ENCODE assay signal across 31 cellular contexts in genomic region chr9:21967707-21968106, GRCh38. TPM values are rescaled to one million over a fixed set of nuclear protein-coding genes. Genes with fewer than 3 reads are reported as not detected.
DNase-seq lines count a peak whose midpoint lies in the region; ATAC-seq, FAIRE-seq and TF ChIP-seq lines count a peak whose summit lies in the region.
"Had no signal": no experiment of that assay in that cellular context is flagged by ENCODE, and none has a peak within 500 bp of the region (broad histone marks: within the 10 kb centered on the region; RNA-seq: fewer than 3 reads in every experiment).

No MANE protein-coding gene starts in this region.

- no peak for ATAC-seq in GM23338
- ATAC-seq in naive B cell (ENCODE audit: low read depth in 2 of 2), result no peak
- no peak for ATAC-seq in HG02678 (IDR thresholded peaks at IDR 0.05; ENCODE audit: unreplicated experiment)
- no peak for ATAC-seq in GM18520 (IDR thresholded peaks at IDR 0.05; ENCODE audit: unreplicated experiment)
- ATAC-seq in T-cell (replicated peaks in 1 of 4), result no peak
- ATAC-seq: left ventricle myocardium superior, upper lobe of right lung had no signal

- no peaks in the 10 kb centered on the region for H3K36me3 ChIP-seq in CD4-positive, alpha-beta memory T cell (ENCODE audit: insufficient read depth, low read length)
- H3K36me3 ChIP-seq in GM23338 (ENCODE audit: insufficient read depth) (no peaks in the 10 kb centered on the region; the same call in 1 of the 2 replicates), astrocyte (ENCODE audit: insufficient read depth, low read length) (peaks cover 11% of the 10 kb centered on the region)
- H3K36me3 ChIP-seq: ascending aorta, upper lobe of right lung had no signal

- H3K36me3 Mint-ChIP-seq in CD4-positive, alpha-beta memory T cell, result peaks cover 10 to 11% of the 10 kb centered on the region in 2 donors
- H3K36me3 Mint-ChIP-seq in GM23338 (ENCODE audit: low read depth) (no peaks in the 10 kb centered on the region; the same call in 2 of the 3 replicates), astrocyte (ENCODE audit: low read depth, unreplicated experiment) (peaks cover 27% of the 10 kb centered on the region), naive B cell (peaks cover 18 to 39% of the 10 kb centered on the region in 2 donors), T-cell (peaks cover 11% of the 10 kb centered on the region)

- H3K4me3 ChIP-seq in CD4-positive, alpha-beta memory T cell (ENCODE audit: low read length in 2 of 2), result no peak overlapping the region
- no peak overlapping the region for H3K4me3 ChIP-seq in GM23338
- no peak overlapping the region for H3K4me3 ChIP-seq in astrocyte (ENCODE audit: insufficient read depth, low read depth, low read length)
- H3K4me3 ChIP-seq: SJSA1, upper lobe of right lung had no signal

- POLR2A ChIA-PET in CD4-positive, alpha-beta memory T cell (lab: Charles Lee; ENCODE audit: partially characterized antibody), result interaction anchor here (0.6 to 1.4 kb wide), 3 partner anchors 48 to 637 kb away, joined by 3 to 5 read pairs (median 4); no protein-coding TSS in a partner anchor
- POLR2A ChIA-PET in T-cell (lab: Charles Lee), result interaction anchor here (0.6 to 1.0 kb wide), 2 partner anchors 17 to 35 kb away, joined by 3 to 5 read pairs; no protein-coding TSS in a partner anchor

- CTCF ChIA-PET in CD4-positive, alpha-beta memory T cell (lab: Charles Lee; ENCODE audit: partially characterized antibody), result interaction anchor here (0.7 to 5.1 kb wide), 5 partner anchors 9 to 154 kb away, joined by 3 to 39 read pairs (median 4); partner anchors contain the start of genes CDKN2A, CDKN2B and CDKN2B-AS1
- CTCF ChIA-PET in T-cell (lab: Charles Lee), result interaction anchor here (0.6 to 2.3 kb wide), 5 partner anchors 9 to 175 kb away, joined by 3 to 8 read pairs (median 4); no protein-coding TSS in a partner anchor

- peak overlapping the region; percentile 55 for H3K4me2 ChIP-seq in GM23338
- H3K4me2 ChIP-seq in astrocyte (ENCODE audit: low read length), result peak overlapping the region; percentile 61

- intact Hi-C loops in CD4-positive, alpha-beta memory T cell (cut with micrococcal nuclease), result loop anchor here (5.0 kb wide), 2 partner anchors 40 to 45 kb away; partner anchors contain the start of gene CDKN2B

- peaks cover 22% of the 10 kb centered on the region for H3K4me1 ChIP-seq in CD4-positive, alpha-beta memory T cell (ENCODE audit: insufficient read depth, low read length)
- H3K4me1 ChIP-seq in GM23338 (ENCODE audit: insufficient read depth) (peaks cover 54% of the 10 kb centered on the region), astrocyte (ENCODE audit: insufficient read depth, low read length) (peaks cover 20% of the 10 kb centered on the region)

- no peak overlapping the region for H3K27ac ChIP-seq in CD4-positive, alpha-beta memory T cell (ENCODE audit: low read depth, low read length)
- H3K27ac ChIP-seq in GM23338 (ENCODE audit: low read depth) (no peak overlapping the region), astrocyte (ENCODE audit: low read depth, low read length) (no peak overlapping the region)
- H3K27ac ChIP-seq: ascending aorta; BLaER1 treated with 17β-estradiol and CSF1 and Interleukin-3, amounts not matched to agents 10 nM and 100 nM; coronary artery; SJSA1; upper lobe of right lung had no signal

- H3K9me3 Mint-ChIP-seq in CD4-positive, alpha-beta memory T cell, result peaks cover 9 to 63% (median 50%) of the 10 kb centered on the region in 8 donors
- H3K9me3 Mint-ChIP-seq in GM23338 (peaks cover 3% of the 10 kb centered on the region), astrocyte (ENCODE audit: unreplicated experiment) (peaks cover 41% of the 10 kb centered on the region), naive B cell (peaks cover 11 to 61% (median 41%) of the 10 kb centered on the region in 7 donors), T-cell (peaks cover 5 to 20% (median 15%) of the 10 kb centered on the region in 3 donors)

- H3K9ac ChIP-seq in astrocyte (ENCODE audit: low read length), result no peak overlapping the region
- H3K9ac ChIP-seq: BLaER1 treated with 17β-estradiol and CSF1 and Interleukin-3, amounts not matched to agents 10 nM and 100 nM had no signal

- DNase-seq in CD4-positive, alpha-beta memory T cell, result peak in 1 of 5 donors; percentile 20
- peak; percentile 26 for DNase-seq in GM23338 (ENCODE audit: low spot score)
- no peak for DNase-seq in astrocyte (ENCODE audit: low read depth)
- no peak for DNase-seq in naive B cell
- no peak for DNase-seq in T-cell
- no peak for DNase-seq in cortex of kidney (lab: John Stamatoyannopoulos, UW)
- DNase-seq: activated CD4-positive, alpha-beta memory T cell treated with anti-CD3 and anti-CD28 coated beads, Interleukin-2, amount 10 ng/mL, durations not matched to agents 7 days and 5 days; activated effector memory CD4-positive, alpha-beta T cell treated with Interleukin-2 at 50 U/mL for 16 hours; activated naive CD8-positive, alpha-beta T cell treated with anti-CD3 and anti-CD28 coated beads for 36 hours; COR-L47; effector memory CD4-positive, alpha-beta T cell; IMR-90; left ventricle myocardium superior; NCI-H146; NCI-H2107; NCI-H345; NCI-H748 treated with DMSO at 0.1 percent for 48 hours; RPMI8226; upper lobe of right lung had no signal

- no peaks in the 10 kb centered on the region for H3K79me2 ChIP-seq in GM23338 (replicated peaks; ENCODE audit: insufficient read depth)
- no peaks in the 10 kb centered on the region for H3K79me2 ChIP-seq in astrocyte (ENCODE audit: insufficient read depth, low read length)

- H3K4me1 Mint-ChIP-seq in CD4-positive, alpha-beta memory T cell, result peaks cover 17 to 47% (median 30%) of the 10 kb centered on the region in 4 donors
- H3K4me1 Mint-ChIP-seq in GM23338 (peaks cover 46% of the 10 kb centered on the region), astrocyte (ENCODE audit: low read depth, unreplicated experiment) (peaks cover 2% of the 10 kb centered on the region), naive B cell (peaks cover 21 to 34% (median 30%) of the 10 kb centered on the region in 3 donors), T-cell (peaks cover 17 to 42% (median 33%) of the 10 kb centered on the region in 3 donors)

- H3K27me3 Mint-ChIP-seq in CD4-positive, alpha-beta memory T cell, result peaks cover 83 to 90% of the 10 kb centered on the region in 2 donors
- H3K27me3 Mint-ChIP-seq in GM23338 (ENCODE audit: insufficient read depth, low read depth, poor library complexity) (peaks cover 99% of the 10 kb centered on the region), astrocyte (ENCODE audit: low read depth, unreplicated experiment) (peaks cover 88% of the 10 kb centered on the region), naive B cell (peaks cover 89 to 93% (median 91%) of the 10 kb centered on the region in 3 donors), T-cell (peaks cover 92 to 94% of the 10 kb centered on the region in 2 donors)

- H3K9me3 ChIP-seq in CD4-positive, alpha-beta memory T cell (ENCODE audit: control insufficient read depth in 1 of 2, low read length in 2 of 2), result no peaks in the 10 kb centered on the region
- peaks cover 8% of the 10 kb centered on the region for H3K9me3 ChIP-seq in astrocyte (ENCODE audit: insufficient read depth, low read depth, low read length)
- H3K9me3 ChIP-seq: SJSA1, upper lobe of right lung had no signal

- H3K27ac Mint-ChIP-seq in CD4-positive, alpha-beta memory T cell, result peak overlapping the region in 4 of 7 donors; percentile 13 to 86 (median 57)
- no peak overlapping the region for H3K27ac Mint-ChIP-seq in GM23338
- no peak overlapping the region for H3K27ac Mint-ChIP-seq in astrocyte (ENCODE audit: unreplicated experiment)
- H3K27ac Mint-ChIP-seq in naive B cell, result peak overlapping the region in 5 of 6 donors; percentile 44 to 99 (median 95)
- no peak overlapping the region for H3K27ac Mint-ChIP-seq in T-cell
- H3K27ac Mint-ChIP-seq: activated CD4-positive, alpha-beta memory T cell treated with anti-CD3 and anti-CD28 coated beads, Interleukin-2, amount 10 ng/mL, durations not matched to agents 7 days and 5 days; activated naive CD8-positive, alpha-beta T cell treated with anti-CD3 and anti-CD28 coated beads for 36 hours; mesothelial cell of epicardium had no signal

- H2AFZ ChIP-seq in GM23338 (no peak overlapping the region), astrocyte (ENCODE audit: low read depth, low read length) (no peak overlapping the region)

- TF ChIP-seq CTCF in GM23338 (conservative IDR thresholded peaks at IDR 0.05; ENCODE audit: low read depth in 2 of 2), result no peak
- no peak for TF ChIP-seq CTCF in astrocyte (IDR thresholded peaks at IDR 0.05; ENCODE audit: insufficient read depth, low read depth, low read length)

- H3F3A ChIP-seq in GM23338 (replicated peaks; ENCODE audit: low read depth), result peaks cover 50% of the 10 kb centered on the region

- FAIRE-seq in astrocyte (lab: Jason Lieb, UNC), result no peak
- FAIRE-seq: GM12892, keratinocyte, TTC549 had no signal

- H3K27me3 ChIP-seq in CD4-positive, alpha-beta memory T cell (ENCODE audit: insufficient read depth, low read length), result peaks cover 82% of the 10 kb centered on the region
- H3K27me3 ChIP-seq in GM23338 (ENCODE audit: insufficient read depth) (peaks cover 100% of the 10 kb centered on the region), astrocyte (ENCODE audit: insufficient read depth, low read length) (peaks cover 49% of the 10 kb centered on the region)
- H3K27me3 ChIP-seq: SJSA1 had no signal

- H4K20me1 ChIP-seq in GM23338 (replicated peaks; ENCODE audit: insufficient read depth) (peaks cover 25% of the 10 kb centered on the region), astrocyte (ENCODE audit: insufficient read depth, low read length) (peaks cover 44% of the 10 kb centered on the region)

- peak overlapping the region in 3 of 8 donors; percentile 9 to 44 (median 33) for H3K4me3 Mint-ChIP-seq in CD4-positive, alpha-beta memory T cell
- H3K4me3 Mint-ChIP-seq in GM23338 (peak overlapping the region; percentile 36; the same call in 1 of the 3 replicates), astrocyte (ENCODE audit: unreplicated experiment) (no peak overlapping the region), naive B cell (peak overlapping the region in 4 of 8 donors; percentile 29 to 75 (median 55)), T-cell (peak overlapping the region in 1 of 3 donors; percentile 54)
- H3K4me3 Mint-ChIP-seq: activated naive CD8-positive, alpha-beta T cell treated with anti-CD3 and anti-CD28 coated beads for 36 hours had no signal

- H3K9me2 ChIP-seq in GM23338 (ENCODE audit: insufficient read depth), result no peaks in the 10 kb centered on the region

RNA-seq across cellular contexts. Expression of gene CDKN2A, which starts 26.5 kb away (rescaled TPM):
- 1 to 10 TPM; 6.1 to 7.0 TPM for total RNA-seq in CD4-positive, alpha-beta memory T cell
- 1 to 10 TPM; 5.4 to 6.3 TPM for polyA plus RNA-seq in CD4-positive, alpha-beta memory T cell
- 0.87 and 4.0 TPM in 2 replicates for total RNA-seq in GM23338 (2014; rRNA removed; shearing (Covaris generic))
- 1.2 and 2.7 TPM in 2 replicates for polyA plus RNA-seq in GM23338 (2016; fragmentation: Nextera tagmentation; extraction: Ambion mirVana)
- 71.6 and 81.4 TPM in 2 replicates for total RNA-seq in astrocyte
- polyA plus RNA-seq in naive B cell (ENCODE audit: low read depth in 6 of 6), result 1 to 10 TPM; 1.3 to 5.6 (median 4.6) TPM
- total RNA-seq in T-cell, result 1 to 10 TPM; 3.6 to 9.3 (median 4.6) TPM
- total RNA-seq: left ventricle myocardium superior had no signal

RNA-seq across cellular contexts. Expression of gene CDKN2B-AS1, which starts 26.9 kb away (rescaled TPM):
- total RNA-seq in CD4-positive, alpha-beta memory T cell, result 1 to 10 TPM; 1.9 to 2.2 TPM
- polyA plus RNA-seq in CD4-positive, alpha-beta memory T cell, result under 1 TPM in 1 of 2 donors, not detected in 1; 0.11 TPM
- 0.14 TPM in 1 of 2 replicates, not detected in the other for total RNA-seq in GM23338 (2014; rRNA removed; shearing (Covaris generic))
- polyA plus RNA-seq in GM23338 (2016; fragmentation: Nextera tagmentation; extraction: Ambion mirVana) (not detected in 2 replicates), naive B cell (ENCODE audit: low read depth in 6 of 6) (1 to 10 TPM in 1 of 6 donors, under 1 TPM in 3, not detected in 2; 0.48 to 1.2 (median 0.76) TPM)
- total RNA-seq in astrocyte (2.3 TPM in 2 replicates), T-cell (1 to 10 TPM; 1.1 to 1.5 (median 1.4) TPM)
- total RNA-seq: ascending aorta, cardiac septum, G401 had no signal

RNA-seq across cellular contexts. Expression of gene CDKN2B, which starts 41.4 kb away (rescaled TPM):
- under 1 TPM; 0.64 TPM for total RNA-seq in CD4-positive, alpha-beta memory T cell
- 1 to 10 TPM in 1 of 2 donors, under 1 TPM in 1; 0.26 to 2.1 TPM for polyA plus RNA-seq in CD4-positive, alpha-beta memory T cell
- total RNA-seq in GM23338 (2014; rRNA removed; shearing (Covaris generic)), result 0.31 and 0.83 TPM in 2 replicates
- polyA plus RNA-seq in GM23338 (2016; fragmentation: Nextera tagmentation; extraction: Ambion mirVana) (0.09 and 0.29 TPM in 2 replicates), naive B cell (ENCODE audit: low read depth in 6 of 6) (under 1 TPM in 5 of 6 donors, not detected in 1; 0.25 to 0.90 (median 0.43) TPM)
- total RNA-seq in astrocyte (306 and 314 TPM in 2 replicates), T-cell (1 to 10 TPM in 3 of 5 donors, under 1 TPM in 2; 0.33 to 4.4 (median 1.4) TPM)
- total RNA-seq: activated naive CD8-positive, alpha-beta T cell treated with anti-CD3 and anti-CD28 coated beads for 36 hours had no signal

Comparison
In these comparisons a context has a peak if more than half of its experiments do, and no peak if none do; other contexts are left out.
1. H3K27ac Mint-ChIP-seq: peak in CD4-positive, alpha-beta memory T cell (4 of 7) and naive B cell (5 of 6); none in GM23338 (single experiment), astrocyte (single experiment) and T-cell (0 of 2).
2. RNA of gene CDKN2B, which starts 41.4 kb away (total RNA-seq): 306 to 314 TPM in astrocyte; 0.33 to 4.4 TPM in T-cell, 0.31 to 0.83 TPM in GM23338 and 0.64 TPM in CD4-positive, alpha-beta memory T cell; every median in the first group is over 10 times any median in the second.